ENCODE assay signal across 9 cellular contexts in the genomic region with DNA sequence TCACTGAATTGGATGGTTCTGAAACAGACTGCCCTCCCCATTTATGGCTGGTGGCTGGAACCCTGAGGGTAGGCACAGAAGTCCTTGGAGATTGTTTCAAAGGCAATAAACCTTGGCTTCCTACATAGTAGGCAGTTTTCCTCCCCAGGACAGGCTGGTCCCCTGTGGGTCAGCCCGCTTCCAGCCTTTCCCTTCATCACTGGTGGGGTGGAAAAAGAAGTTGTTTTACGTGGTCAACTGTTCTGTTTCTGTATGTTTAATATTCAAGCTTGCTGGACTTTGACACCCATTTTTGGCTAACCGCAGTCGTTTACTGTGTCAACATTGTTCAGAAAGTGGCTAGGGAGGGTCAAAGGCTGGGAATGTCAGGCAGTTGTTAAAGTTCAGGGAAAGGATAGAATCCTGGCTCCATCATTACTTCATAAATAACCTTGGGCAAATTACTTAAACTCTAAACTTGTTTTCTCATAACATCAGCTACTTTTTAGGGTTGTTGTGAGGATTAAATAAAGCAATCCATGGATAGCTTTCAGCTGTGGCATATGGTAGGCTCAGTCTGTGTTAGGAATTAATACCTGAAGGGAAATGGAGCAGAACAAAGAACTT. TPM values are rescaled to one million over a fixed set of nuclear protein-coding genes. Genes with fewer than 3 reads are reported as not detected.
DNase-seq lines count a peak whose midpoint lies in the region; ATAC-seq and TF ChIP-seq lines count a peak whose summit lies in the region.
"Had no signal": no experiment of that assay in that cellular context is flagged by ENCODE, and none has a peak within 500 bp of the region (broad histone marks: within the 10 kb centered on the region; RNA-seq: fewer than 3 reads in every experiment).

No MANE protein-coding gene starts in this region.

- H3K23ac ChIP-seq in trophoblast cell (ENCODE audit: low read length), result no peak overlapping the region

- ATAC-seq in GM18519 (IDR thresholded peaks at IDR 0.05; ENCODE audit: low FRiP score, unreplicated experiment) (no peak), GM18873 (IDR thresholded peaks at IDR 0.05; ENCODE audit: low FRiP score, unreplicated experiment) (no peak)
- no peak for ATAC-seq in activated CD4-positive, CD25-positive, alpha-beta regulatory T cell treated with anti-CD3 and anti-CD28 coated beads, Interleukin-2, amount 50 U/mL, for 24 hours
- ATAC-seq: heart left ventricle had no signal

- WGBS in trophoblast cell (ENCODE audit: extremely low coverage, insufficient coverage, insufficient read length), result no CpG with 5 or more reads among the region's 4 CpGs
- 45% methylated on average over 4 of the region's 4 CpGs for WGBS in prostate gland

- peak overlapping the region; percentile 21 for H3K4ac ChIP-seq in trophoblast cell (ENCODE audit: low read depth, low read length)

- no peak overlapping the region for H3K14ac ChIP-seq in trophoblast cell (ENCODE audit: low read length)

- H4K8ac ChIP-seq in trophoblast cell (ENCODE audit: low read depth, low read length), result no peak overlapping the region

- H2AFZ ChIP-seq in OCI-LY3 (ENCODE audit: low read depth, low read length) (no peak overlapping the region), trophoblast cell (ENCODE audit: insufficient read depth, low read length, poor library complexity) (no peak overlapping the region)

- H3K4me2 ChIP-seq in OCI-LY3 (ENCODE audit: low read length) (peak overlapping the region; percentile 97), trophoblast cell (ENCODE audit: low read length) (peak overlapping the region; percentile 95)

- no peak overlapping the region for H4K91ac ChIP-seq in trophoblast cell (ENCODE audit: low read depth, low read length)

- H2AK5ac ChIP-seq in trophoblast cell (ENCODE audit: low read length), result no peak overlapping the region

- H3K4me1 ChIP-seq in ES-I3 (ENCODE audit: insufficient read depth, low read length) (peaks cover 10% of the 10 kb centered on the region), OCI-LY3 (ENCODE audit: low read length) (peaks cover 10% of the 10 kb centered on the region), trophoblast cell (ENCODE audit: control insufficient read depth in 1 of 2, insufficient read depth in 2 of 2, low read length in 2 of 2) (peaks cover 6 to 10% of the 10 kb centered on the region in 2 experiments), prostate gland (replicated peaks) (no peaks in the 10 kb centered on the region)

- peaks cover 28% of the 10 kb centered on the region for H3K79me2 ChIP-seq in OCI-LY3 (ENCODE audit: low read length)
- H3K79me2 ChIP-seq in trophoblast cell (ENCODE audit: control insufficient read depth, insufficient read depth, low read length, poor library complexity), result peaks cover 11% of the 10 kb centered on the region

- no peak overlapping the region for H3K27ac ChIP-seq in OCI-LY3 (ENCODE audit: low read length)
- no peak overlapping the region for H3K27ac ChIP-seq in trophoblast cell (ENCODE audit: low read depth, low read length)
- H3K27ac ChIP-seq in prostate gland, result peak overlapping the region in 1 of 2 donors; percentile 1

- peak; percentile 79 for DNase-seq in epithelial cell of proximal tubule (ENCODE audit: low read depth)
- DNase-seq in trophoblast cell, result peak; percentile 6 to 30
- DNase-seq in prostate gland (ENCODE audit: low spot score), result no peak
- DNase-seq: heart left ventricle had no signal

- H3K18ac ChIP-seq in trophoblast cell (ENCODE audit: low read length), result no peak overlapping the region

- H3K9ac ChIP-seq in ES-I3 (ENCODE audit: low read depth, low read length), result peak overlapping the region; percentile 98; the same call in 1 of the 2 replicates
- no peak overlapping the region for H3K9ac ChIP-seq in OCI-LY3 (ENCODE audit: low read length)
- H3K9ac ChIP-seq in trophoblast cell (ENCODE audit: low read length), result no peak overlapping the region

- intact Hi-C loops in prostate gland (cut with DNase I), result no loop called here

- TF ChIP-seq POLR2A in prostate gland (IDR thresholded peaks at IDR 0.05), result no peak

- H4K12ac ChIP-seq in trophoblast cell (ENCODE audit: low read depth, low read length), result no peak overlapping the region

- H3K79me1 ChIP-seq in trophoblast cell (ENCODE audit: low read length), result peaks cover 11% of the 10 kb centered on the region

- no peaks in the 10 kb centered on the region for H4K20me1 ChIP-seq in OCI-LY3 (ENCODE audit: insufficient read depth, low read length)

- no peak overlapping the region for H2BK120ac ChIP-seq in trophoblast cell (ENCODE audit: insufficient read depth, low read length, poor library complexity)

- no peaks in the 10 kb centered on the region for H3K27me3 ChIP-seq in OCI-LY3 (ENCODE audit: low read depth, low read length)
- H3K27me3 ChIP-seq in trophoblast cell (ENCODE audit: insufficient read depth, low read length), result no peaks in the 10 kb centered on the region
- H3K27me3 ChIP-seq in prostate gland (replicated peaks; ENCODE audit: insufficient read depth), result no peaks in the 10 kb centered on the region
- H3K27me3 ChIP-seq: heart left ventricle had no signal

- H2BK5ac ChIP-seq in trophoblast cell (ENCODE audit: low read depth, low read length, poor library complexity), result no peak overlapping the region

- peak overlapping the region; percentile 83; the same call in 1 of the 2 replicates for H3K4me3 ChIP-seq in OCI-LY3 (ENCODE audit: low read length)
- H3K4me3 ChIP-seq in epithelial cell of proximal tubule (ENCODE audit: low read depth, low read length), result peak overlapping the region; percentile 97
- H3K4me3 ChIP-seq in trophoblast cell (ENCODE audit: low read depth, low read length), result no peak overlapping the region
- H3K4me3 ChIP-seq in prostate gland, result peak overlapping the region in 1 of 2 donors; percentile 5

- H3K36me3 ChIP-seq in ES-I3 (ENCODE audit: insufficient read depth, low read length), result peaks cover 6% of the 10 kb centered on the region; the same call in 1 of the 2 replicates
- H3K36me3 ChIP-seq in OCI-LY3 (replicated peaks; ENCODE audit: low read depth, low read length), result peaks cover 12% of the 10 kb centered on the region
- peaks cover 0 to 1% of the 10 kb centered on the region in 2 experiments for H3K36me3 ChIP-seq in trophoblast cell (ENCODE audit: control insufficient read depth in 1 of 2, insufficient read depth in 2 of 2, low read length in 2 of 2)
- no peaks in the 10 kb centered on the region for H3K36me3 ChIP-seq in prostate gland

- no peak overlapping the region for H2BK12ac ChIP-seq in trophoblast cell (ENCODE audit: low read length)

- TF ChIP-seq CTCF in OCI-LY3 (IDR thresholded peaks at IDR 0.05; ENCODE audit: low read depth, low read length), result no peak
- no peak for TF ChIP-seq CTCF in epithelial cell of proximal tubule (conservative IDR thresholded peaks at IDR 0.05; ENCODE audit: low read depth, low read length)
- TF ChIP-seq CTCF in prostate gland (IDR thresholded peaks at IDR 0.05), result no peak

- H3K9me3 ChIP-seq in ES-I3 (ENCODE audit: control insufficient read depth, insufficient read depth, low read length) (no peaks in the 10 kb centered on the region), OCI-LY3 (ENCODE audit: insufficient read depth, low read length) (no peaks in the 10 kb centered on the region), trophoblast cell (ENCODE audit: insufficient read depth, low read depth, low read length) (no peaks in the 10 kb centered on the region), prostate gland (no peaks in the 10 kb centered on the region)
- H3K9me3 ChIP-seq: heart left ventricle had no signal

RNA-seq across cellular contexts. Expression of a gene that starts 2.4 kb away (rescaled TPM):
- 24.0 and 24.4 TPM in 2 replicates for total RNA-seq in epithelial cell of proximal tubule
- 21.4 and 21.8 TPM in 2 replicates for polyA plus RNA-seq in trophoblast cell (2013)
- total RNA-seq in prostate gland, result 10 to 100 TPM; 78.4 to 83.2 TPM
